In genomic region chr1:206685749-206686485, GRCh38 we compare ENCODE assay signal across 1 cellular context.
TF ChIP-seq lines count a peak whose summit lies in the region.

No MANE protein-coding gene starts in this region.

TF ChIP-seq in HEK293, 187 proteins besides CTCF, POLR2A, EP300 and RAD21 (continued from another document and continues in another):
- TF ChIP-seq AEBP2 (tag by site-specific recombination; IDR thresholded peaks at IDR 0.05; ENCODE audit: borderline replicate concordance) (no peak), ZNF704 (tag by site-specific recombination; IDR thresholded peaks at IDR 0.05) (no peak), ZNF18 (tag by site-specific recombination; IDR thresholded peaks at IDR 0.05) (no peak), TRIM28 (IDR thresholded peaks at IDR 0.05; ENCODE audit: borderline replicate concordance, low read length) (no peak), ZNF473 (tag by site-specific recombination; IDR thresholded peaks at IDR 0.05) (no peak), ZNF837 (tag by site-specific recombination; IDR thresholded peaks at IDR 0.05) (no peak), ZNF341 (tag by site-specific recombination; IDR thresholded peaks at IDR 0.05; ENCODE audit: low read depth) (peak; percentile 52), ZNF223 (tag by site-specific recombination; IDR thresholded peaks at IDR 0.05) (no peak), ZNF146 (tag by site-specific recombination; IDR thresholded peaks at IDR 0.05) (no peak), ZNF174 (tag by site-specific recombination; IDR thresholded peaks at IDR 0.05) (no peak), PRDM1 (tag by site-specific recombination; IDR thresholded peaks at IDR 0.05) (no peak), ZNF169 (tag by site-specific recombination; IDR thresholded peaks at IDR 0.05) (no peak), GLIS1 (tag by site-specific recombination; IDR thresholded peaks at IDR 0.05) (peak; percentile 60), ZNF221 (tag by site-specific recombination; IDR thresholded peaks at IDR 0.05; ENCODE audit: borderline replicate concordance) (no peak), ZNF501 (tag by site-specific recombination; IDR thresholded peaks at IDR 0.05) (no peak), BCL11B (tag by site-specific recombination; IDR thresholded peaks at IDR 0.05; ENCODE audit: low read depth) (no peak), ZNF175 (tag by site-specific recombination; IDR thresholded peaks at IDR 0.05) (no peak), ZNF624 (tag by site-specific recombination; IDR thresholded peaks at IDR 0.05) (no peak), ZNF114 (tag by site-specific recombination; IDR thresholded peaks at IDR 0.05) (no peak), ZNF560 (tag by site-specific recombination; IDR thresholded peaks at IDR 0.05; ENCODE audit: borderline replicate concordance) (no peak), ZSCAN4 (tag by site-specific recombination; IDR thresholded peaks at IDR 0.05) (no peak), INSM2 (tag by site-specific recombination; IDR thresholded peaks at IDR 0.05) (no peak), ZNF211 (tag by site-specific recombination; IDR thresholded peaks at IDR 0.05; ENCODE audit: low read depth) (no peak), KLF7 (tag by site-specific recombination; IDR thresholded peaks at IDR 0.05; ENCODE audit: borderline replicate concordance) (no peak), HOXA7 (CRISPR knock-in tag; IDR thresholded peaks at IDR 0.05; ENCODE audit: borderline replicate concordance) (no peak), ZBTB20 (tag by site-specific recombination; IDR thresholded peaks at IDR 0.05) (peak; percentile 90), ZNF311 (tag by site-specific recombination; IDR thresholded peaks at IDR 0.05; ENCODE audit: borderline replicate concordance) (no peak), ZNF391 (tag by site-specific recombination; IDR thresholded peaks at IDR 0.05; ENCODE audit: borderline replicate concordance, low read depth) (no peak), ZNF354C (tag by site-specific recombination; IDR thresholded peaks at IDR 0.05; ENCODE audit: borderline replicate concordance, low read depth) (no peak), KLF17 (tag by site-specific recombination; IDR thresholded peaks at IDR 0.05) (no peak; the same call in 1 of the 2 replicates), PRDM4 (tag by site-specific recombination; IDR thresholded peaks at IDR 0.05) (no peak), SP2 (tag by site-specific recombination; IDR thresholded peaks at IDR 0.05) (peak; percentile 63), ZNF626 (tag by site-specific recombination; IDR thresholded peaks at IDR 0.05) (no peak), ZNF433 (tag by site-specific recombination; IDR thresholded peaks at IDR 0.05; ENCODE audit: low read depth) (no peak), HOXD13 (CRISPR knock-in tag; IDR thresholded peaks at IDR 0.05; ENCODE audit: borderline replicate concordance) (no peak), ZNF366 (tag by site-specific recombination; conservative IDR thresholded peaks at IDR 0.05) (peak; percentile 66), ZNF521 (tag by site-specific recombination; IDR thresholded peaks at IDR 0.05) (no peak), ZNF132 (tag by site-specific recombination; IDR thresholded peaks at IDR 0.05; ENCODE audit: borderline replicate concordance) (no peak), PRDM10 (tag by site-specific recombination; IDR thresholded peaks at IDR 0.05) (peak; percentile 7), ZNF529 (tag by site-specific recombination; IDR thresholded peaks at IDR 0.05; ENCODE audit: insufficient replicate concordance) (no peak), ZNF24 (tag by site-specific recombination; IDR thresholded peaks at IDR 0.05) (no peak; the same call in 1 of the 2 replicates), ZNF416 (tag by site-specific recombination; IDR thresholded peaks at IDR 0.05) (no peak), KLF9 (tag by site-specific recombination; IDR thresholded peaks at IDR 0.05; ENCODE audit: low read depth) (0 out of 2 replicates have a peak, but pooled peaks have one; percentile 26), ELK4 (IDR thresholded peaks at IDR 0.05; ENCODE audit: borderline replicate concordance, low read depth, low read length) (no peak), ZNF548 (tag by site-specific recombination; IDR thresholded peaks at IDR 0.05) (no peak), ZNF112 (tag by site-specific recombination; IDR thresholded peaks at IDR 0.05) (no peak), GLI4 (tag by site-specific recombination; IDR thresholded peaks at IDR 0.05) (no peak), ZBTB26 (tag by site-specific recombination; optimal IDR thresholded peaks at IDR 0.05) (peak; percentile 72), ZNF324 (tag by site-specific recombination; IDR thresholded peaks at IDR 0.05) (no peak), PBX3 (CRISPR knock-in tag; IDR thresholded peaks at IDR 0.05) (no peak)
